2 cellular contexts compared by ENCODE assay signal in the genomic region with DNA sequence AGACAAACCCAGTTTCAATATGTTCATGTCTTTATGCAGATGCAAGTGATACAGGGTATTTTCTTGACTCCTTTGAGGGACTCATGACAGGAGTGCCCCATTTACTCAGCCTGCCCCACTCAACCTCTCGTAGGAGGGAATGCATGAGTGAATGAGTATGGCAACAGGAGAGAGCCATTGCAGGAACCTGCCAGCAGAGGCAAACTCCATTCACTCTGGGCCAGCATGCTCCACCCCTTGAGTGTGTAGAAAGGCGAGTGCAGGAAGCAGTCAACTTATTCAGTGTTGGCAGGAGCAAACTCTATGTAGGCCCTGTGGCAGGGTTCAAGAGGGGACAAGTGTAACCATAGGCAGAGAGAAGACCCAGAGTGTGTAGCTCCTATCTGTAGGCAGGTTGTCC.
TF ChIP-seq lines count a peak whose summit lies in the region.

No MANE protein-coding gene starts in this region.

TF ChIP-seq in HEK293T, 16 proteins besides CTCF, POLR2A, EP300 and RAD21:
- no peak for TF ChIP-seq SUZ12 (IDR thresholded peaks at IDR 0.05)
- no peak for TF ChIP-seq ELF4 (IDR thresholded peaks at IDR 0.05)
- TF ChIP-seq FOXK2 (IDR thresholded peaks at IDR 0.05), result no peak
- no peak for TF ChIP-seq CTBP1 (IDR thresholded peaks at IDR 0.05; ENCODE audit: borderline replicate concordance)
- TF ChIP-seq L3MBTL2 (conservative IDR thresholded peaks at IDR 0.05), result no peak
- no peak for TF ChIP-seq FOXA1 (IDR thresholded peaks at IDR 0.05)
- no peak for TF ChIP-seq BHLHE40 (IDR thresholded peaks at IDR 0.05; ENCODE audit: borderline replicate concordance)

TF ChIP-seq in H1, 55 proteins besides CTCF, POLR2A, EP300 and RAD21:
- TF ChIP-seq KDM1A (IDR thresholded peaks at IDR 0.05; ENCODE audit: borderline replicate concordance, low read length) (no peak), NANOG (IDR thresholded peaks at IDR 0.05; ENCODE audit: insufficient read depth, low read depth, low read length, poor library complexity, severe bottlenecking) (no peak), POLR2AphosphoS5 (IDR thresholded peaks at IDR 0.05; ENCODE audit: low read depth, low read length) (no peak), NRF1 (IDR thresholded peaks at IDR 0.05; ENCODE audit: low read depth, low read length) (no peak), BRCA1 (IDR thresholded peaks at IDR 0.05; ENCODE audit: low read depth, low read length) (no peak), HDAC6 (IDR thresholded peaks at IDR 0.05; ENCODE audit: low read depth, low read length) (no peak), CHD1 (IDR thresholded peaks at IDR 0.05; ENCODE audit: low read depth, low read length) (no peak), ASH2L (IDR thresholded peaks at IDR 0.05; ENCODE audit: low read length) (no peak), SIX5 (IDR thresholded peaks at IDR 0.05; ENCODE audit: low read depth, low read length) (no peak), SIRT6 (IDR thresholded peaks at IDR 0.05; ENCODE audit: low read length) (no peak), HDAC2 (IDR thresholded peaks at IDR 0.05; ENCODE audit: borderline replicate concordance in 1 of 2, low read depth in 2 of 2, low read length in 2 of 2) (no peak)
- TF ChIP-seq, protein P1, sequence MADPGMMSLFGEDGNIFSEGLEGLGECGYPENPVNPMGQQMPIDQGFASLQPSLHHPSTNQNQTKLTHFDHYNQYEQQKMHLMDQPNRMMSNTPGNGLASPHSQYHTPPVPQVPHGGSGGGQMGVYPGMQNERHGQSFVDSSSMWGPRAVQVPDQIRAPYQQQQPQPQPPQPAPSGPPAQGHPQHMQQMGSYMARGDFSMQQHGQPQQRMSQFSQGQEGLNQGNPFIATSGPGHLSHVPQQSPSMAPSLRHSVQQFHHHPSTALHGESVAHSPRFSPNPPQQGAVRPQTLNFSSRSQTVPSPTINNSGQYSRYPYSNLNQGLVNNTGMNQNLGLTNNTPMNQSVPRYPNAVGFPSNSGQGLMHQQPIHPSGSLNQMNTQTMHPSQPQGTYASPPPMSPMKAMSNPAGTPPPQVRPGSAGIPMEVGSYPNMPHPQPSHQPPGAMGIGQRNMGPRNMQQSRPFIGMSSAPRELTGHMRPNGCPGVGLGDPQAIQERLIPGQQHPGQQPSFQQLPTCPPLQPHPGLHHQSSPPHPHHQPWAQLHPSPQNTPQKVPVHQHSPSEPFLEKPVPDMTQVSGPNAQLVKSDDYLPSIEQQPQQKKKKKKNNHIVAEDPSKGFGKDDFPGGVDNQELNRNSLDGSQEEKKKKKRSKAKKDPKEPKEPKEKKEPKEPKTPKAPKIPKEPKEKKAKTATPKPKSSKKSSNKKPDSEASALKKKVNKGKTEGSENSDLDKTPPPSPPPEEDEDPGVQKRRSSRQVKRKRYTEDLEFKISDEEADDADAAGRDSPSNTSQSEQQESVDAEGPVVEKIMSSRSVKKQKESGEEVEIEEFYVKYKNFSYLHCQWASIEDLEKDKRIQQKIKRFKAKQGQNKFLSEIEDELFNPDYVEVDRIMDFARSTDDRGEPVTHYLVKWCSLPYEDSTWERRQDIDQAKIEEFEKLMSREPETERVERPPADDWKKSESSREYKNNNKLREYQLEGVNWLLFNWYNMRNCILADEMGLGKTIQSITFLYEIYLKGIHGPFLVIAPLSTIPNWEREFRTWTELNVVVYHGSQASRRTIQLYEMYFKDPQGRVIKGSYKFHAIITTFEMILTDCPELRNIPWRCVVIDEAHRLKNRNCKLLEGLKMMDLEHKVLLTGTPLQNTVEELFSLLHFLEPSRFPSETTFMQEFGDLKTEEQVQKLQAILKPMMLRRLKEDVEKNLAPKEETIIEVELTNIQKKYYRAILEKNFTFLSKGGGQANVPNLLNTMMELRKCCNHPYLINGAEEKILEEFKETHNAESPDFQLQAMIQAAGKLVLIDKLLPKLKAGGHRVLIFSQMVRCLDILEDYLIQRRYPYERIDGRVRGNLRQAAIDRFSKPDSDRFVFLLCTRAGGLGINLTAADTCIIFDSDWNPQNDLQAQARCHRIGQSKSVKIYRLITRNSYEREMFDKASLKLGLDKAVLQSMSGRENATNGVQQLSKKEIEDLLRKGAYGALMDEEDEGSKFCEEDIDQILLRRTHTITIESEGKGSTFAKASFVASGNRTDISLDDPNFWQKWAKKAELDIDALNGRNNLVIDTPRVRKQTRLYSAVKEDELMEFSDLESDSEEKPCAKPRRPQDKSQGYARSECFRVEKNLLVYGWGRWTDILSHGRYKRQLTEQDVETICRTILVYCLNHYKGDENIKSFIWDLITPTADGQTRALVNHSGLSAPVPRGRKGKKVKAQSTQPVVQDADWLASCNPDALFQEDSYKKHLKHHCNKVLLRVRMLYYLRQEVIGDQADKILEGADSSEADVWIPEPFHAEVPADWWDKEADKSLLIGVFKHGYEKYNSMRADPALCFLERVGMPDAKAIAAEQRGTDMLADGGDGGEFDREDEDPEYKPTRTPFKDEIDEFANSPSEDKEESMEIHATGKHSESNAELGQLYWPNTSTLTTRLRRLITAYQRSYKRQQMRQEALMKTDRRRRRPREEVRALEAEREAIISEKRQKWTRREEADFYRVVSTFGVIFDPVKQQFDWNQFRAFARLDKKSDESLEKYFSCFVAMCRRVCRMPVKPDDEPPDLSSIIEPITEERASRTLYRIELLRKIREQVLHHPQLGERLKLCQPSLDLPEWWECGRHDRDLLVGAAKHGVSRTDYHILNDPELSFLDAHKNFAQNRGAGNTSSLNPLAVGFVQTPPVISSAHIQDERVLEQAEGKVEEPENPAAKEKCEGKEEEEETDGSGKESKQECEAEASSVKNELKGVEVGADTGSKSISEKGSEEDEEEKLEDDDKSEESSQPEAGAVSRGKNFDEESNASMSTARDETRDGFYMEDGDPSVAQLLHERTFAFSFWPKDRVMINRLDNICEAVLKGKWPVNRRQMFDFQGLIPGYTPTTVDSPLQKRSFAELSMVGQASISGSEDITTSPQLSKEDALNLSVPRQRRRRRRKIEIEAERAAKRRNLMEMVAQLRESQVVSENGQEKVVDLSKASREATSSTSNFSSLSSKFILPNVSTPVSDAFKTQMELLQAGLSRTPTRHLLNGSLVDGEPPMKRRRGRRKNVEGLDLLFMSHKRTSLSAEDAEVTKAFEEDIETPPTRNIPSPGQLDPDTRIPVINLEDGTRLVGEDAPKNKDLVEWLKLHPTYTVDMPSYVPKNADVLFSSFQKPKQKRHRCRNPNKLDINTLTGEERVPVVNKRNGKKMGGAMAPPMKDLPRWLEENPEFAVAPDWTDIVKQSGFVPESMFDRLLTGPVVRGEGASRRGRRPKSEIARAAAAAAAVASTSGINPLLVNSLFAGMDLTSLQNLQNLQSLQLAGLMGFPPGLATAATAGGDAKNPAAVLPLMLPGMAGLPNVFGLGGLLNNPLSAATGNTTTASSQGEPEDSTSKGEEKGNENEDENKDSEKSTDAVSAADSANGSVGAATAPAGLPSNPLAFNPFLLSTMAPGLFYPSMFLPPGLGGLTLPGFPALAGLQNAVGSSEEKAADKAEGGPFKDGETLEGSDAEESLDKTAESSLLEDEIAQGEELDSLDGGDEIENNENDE (IDR thresholded peaks at IDR 0.05; ENCODE audit: insufficient replicate concordance, low read length), result no peak
